Comparison of ENCODE assay signal across 9 cellular contexts in the genomic region with DNA sequence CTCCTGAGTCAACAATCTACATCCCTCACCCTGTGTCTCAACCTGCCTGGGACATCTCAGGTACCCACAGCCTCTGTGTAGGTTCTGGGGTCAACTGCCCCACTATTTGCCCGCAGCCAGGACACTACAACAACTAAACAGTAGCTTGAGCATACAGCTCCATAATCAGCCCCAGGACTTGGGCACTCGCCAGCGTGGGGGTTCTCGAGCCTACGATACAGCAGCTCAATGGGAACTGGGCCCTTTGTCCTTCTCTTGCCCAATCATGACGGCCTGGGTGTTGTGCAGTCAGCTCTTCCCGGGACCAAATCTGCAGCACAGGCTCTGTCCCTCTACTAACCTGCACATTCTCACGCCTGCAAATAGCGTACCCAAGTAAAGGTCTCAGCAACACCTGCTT. TPM values are rescaled to one million over a fixed set of nuclear protein-coding genes. Genes with fewer than 3 reads are reported as not detected.
DNase-seq lines count a peak whose midpoint lies in the region; ATAC-seq and TF ChIP-seq lines count a peak whose summit lies in the region.
"Had no signal": no experiment of that assay in that cellular context is flagged by ENCODE, and none has a peak within 500 bp of the region (broad histone marks: within the 10 kb centered on the region; RNA-seq: fewer than 3 reads in every experiment).

No MANE protein-coding gene starts in this region.

- H3K27ac Mint-ChIP-seq in CD8-positive, alpha-beta T cell: no peak overlapping the region
- H3K27ac Mint-ChIP-seq in IgD-negative memory B cell (peak overlapping the region in 1 of 3 donors; percentile 45), chondrocyte (ENCODE audit: unreplicated experiment) (no peak overlapping the region)

- ATAC-seq in CD8-positive, alpha-beta T cell: no peak
- ATAC-seq in GM21528 (IDR thresholded peaks at IDR 0.05; ENCODE audit: low FRiP score, unreplicated experiment): no peak

- TF ChIP-seq CTCF in CD8-positive, alpha-beta T cell (IDR thresholded peaks at IDR 0.05): no peak
- no peak for TF ChIP-seq CTCF in chondrocyte (IDR thresholded peaks at IDR 0.05)
- no peak for TF ChIP-seq CTCF in neural cell (IDR thresholded peaks at IDR 0.05; ENCODE audit: poor library complexity, severe bottlenecking)

- H3K79me2 ChIP-seq in neural cell (replicated peaks; ENCODE audit: insufficient read depth, low read length): peaks cover 37% of the 10 kb centered on the region

- POLR2A ChIA-PET in CD8-positive, alpha-beta T cell (lab: Charles Lee): interaction anchor here (1.3 kb wide), 1 partner anchor 292 kb away, joined by 3 read pairs; no protein-coding TSS in a partner anchor

- peak overlapping the region; percentile 90 for H3K4me3 ChIP-seq in CD8-positive, alpha-beta T cell (ENCODE audit: low read depth, low read length)
- peak overlapping the region; percentile 89 for H3K4me3 ChIP-seq in neural cell (ENCODE audit: low read length)

- H3K4me1 ChIP-seq in CD8-positive, alpha-beta T cell (ENCODE audit: insufficient read depth, low read length): peaks cover 21% of the 10 kb centered on the region

- H3K9me3 Mint-ChIP-seq in CD8-positive, alpha-beta T cell: peaks cover 46% of the 10 kb centered on the region
- peaks cover 16 to 43% (median 30%) of the 10 kb centered on the region in 3 donors for H3K9me3 Mint-ChIP-seq in IgD-negative memory B cell
- H3K9me3 Mint-ChIP-seq in chondrocyte (ENCODE audit: low read depth): peaks cover 25% of the 10 kb centered on the region

- H3K36me3 ChIP-seq in CD8-positive, alpha-beta T cell (ENCODE audit: insufficient read depth, low read length): peaks cover 40% of the 10 kb centered on the region
- peaks cover 18% of the 10 kb centered on the region for H3K36me3 ChIP-seq in neural cell (ENCODE audit: insufficient read depth, low read length)

- no peak overlapping the region for H2AFZ ChIP-seq in neural cell (ENCODE audit: low read depth, low read length)

- no peak for TF ChIP-seq EP300 in neural cell (conservative IDR thresholded peaks at IDR 0.05; ENCODE audit: poor library complexity, severe bottlenecking)

- TF ChIP-seq RAD21 in neural cell (conservative IDR thresholded peaks at IDR 0.05): no peak

- no peaks in the 10 kb centered on the region for H4K20me1 ChIP-seq in neural cell (ENCODE audit: insufficient read depth)

- peak overlapping the region; percentile 92 for H3K4me2 ChIP-seq in neural cell (ENCODE audit: low read length)

- peak overlapping the region; percentile 92 for H3K4me3 Mint-ChIP-seq in CD8-positive, alpha-beta T cell
- H3K4me3 Mint-ChIP-seq in IgD-negative memory B cell (peak overlapping the region; percentile 77 to 98 (median 96)), chondrocyte (ENCODE audit: unreplicated experiment) (peak overlapping the region; percentile 91)

- H3K27ac ChIP-seq in CD8-positive, alpha-beta T cell (ENCODE audit: low read depth, low read length): no peak overlapping the region
- H3K27ac ChIP-seq in neural cell (ENCODE audit: low read length): no peak overlapping the region

- CTCF ChIA-PET in CD8-positive, alpha-beta T cell (lab: Charles Lee): interaction anchor here (2.1 kb wide), 1 partner anchor 8 kb away, joined by 8 read pairs; no protein-coding TSS in a partner anchor

- H3K4me1 Mint-ChIP-seq in CD8-positive, alpha-beta T cell (ENCODE audit: low read depth): peaks cover 40% of the 10 kb centered on the region
- H3K4me1 Mint-ChIP-seq in IgD-negative memory B cell: peaks cover 15 to 26% (median 24%) of the 10 kb centered on the region in 3 donors
- H3K4me1 Mint-ChIP-seq in chondrocyte (ENCODE audit: low read depth): peaks cover 30% of the 10 kb centered on the region

- DNase-seq in CD8-positive, alpha-beta T cell: no peak
- no peak for DNase-seq in chondrocyte (ENCODE audit: low spot score)
- no peak for DNase-seq in NCI-H2029 (lab: John Stamatoyannopoulos, UW)
- DNase-seq in stimulated activated CD4-positive, alpha-beta T cell treated with anti-CD3 and anti-CD28 coated beads, Interleukin-1b, Interleukin-23, amount 100 ng/mL, for 48 hours: no peak
- no peak for DNase-seq in germinal center (ENCODE audit: low spot score)
- DNase-seq: MV-4-11 had no signal

- peaks cover 24% of the 10 kb centered on the region for H3K9me3 ChIP-seq in CD8-positive, alpha-beta T cell (ENCODE audit: low read length)
- H3K9me3 ChIP-seq in neural cell (ENCODE audit: low read length): peaks cover 33% of the 10 kb centered on the region

- H3F3A ChIP-seq in neural cell (ENCODE audit: insufficient read depth, low read length, poor library complexity, severe bottlenecking): no peaks in the 10 kb centered on the region

- peaks cover 4% of the 10 kb centered on the region for H3K27me3 Mint-ChIP-seq in CD8-positive, alpha-beta T cell (ENCODE audit: low read depth)
- H3K27me3 Mint-ChIP-seq in IgD-negative memory B cell (no peaks in the 10 kb centered on the region), chondrocyte (ENCODE audit: low read depth) (peaks cover 7% of the 10 kb centered on the region)

- H3K27me3 ChIP-seq in CD8-positive, alpha-beta T cell (ENCODE audit: insufficient read depth, low read length): no peaks in the 10 kb centered on the region
- no peaks in the 10 kb centered on the region for H3K27me3 ChIP-seq in neural cell (ENCODE audit: insufficient read depth, low read depth, low read length)

- no peaks in the 10 kb centered on the region for H3K9me2 ChIP-seq in neural cell (ENCODE audit: insufficient read depth, low read length)

- intact Hi-C loops in CD8-positive, alpha-beta T cell (cut with DNase I, micrococcal nuclease): no loop called here

- peaks cover 66% of the 10 kb centered on the region for H3K36me3 Mint-ChIP-seq in CD8-positive, alpha-beta T cell
- peaks cover 28% of the 10 kb centered on the region for H3K36me3 Mint-ChIP-seq in IgD-negative memory B cell
- H3K36me3 Mint-ChIP-seq in chondrocyte (ENCODE audit: low read depth): peaks cover 31% of the 10 kb centered on the region

- no peak overlapping the region for H3K9ac ChIP-seq in neural cell (ENCODE audit: low read length)

TF ChIP-seq in neural cell, 6 proteins besides CTCF, POLR2A, EP300 and RAD21:
- TF ChIP-seq EZH2 (IDR thresholded peaks at IDR 0.05; ENCODE audit: borderline replicate concordance, insufficient read depth, low read length, poor library complexity, severe bottlenecking): no peak
- TF ChIP-seq POLR2AphosphoS5 (IDR thresholded peaks at IDR 0.05): no peak
- TF ChIP-seq SMC3 (conservative IDR thresholded peaks at IDR 0.05; ENCODE audit: poor library complexity): no peak
- TF ChIP-seq TAF1 (IDR thresholded peaks at IDR 0.05; ENCODE audit: low read depth): no peak
- TF ChIP-seq, protein P1, sequence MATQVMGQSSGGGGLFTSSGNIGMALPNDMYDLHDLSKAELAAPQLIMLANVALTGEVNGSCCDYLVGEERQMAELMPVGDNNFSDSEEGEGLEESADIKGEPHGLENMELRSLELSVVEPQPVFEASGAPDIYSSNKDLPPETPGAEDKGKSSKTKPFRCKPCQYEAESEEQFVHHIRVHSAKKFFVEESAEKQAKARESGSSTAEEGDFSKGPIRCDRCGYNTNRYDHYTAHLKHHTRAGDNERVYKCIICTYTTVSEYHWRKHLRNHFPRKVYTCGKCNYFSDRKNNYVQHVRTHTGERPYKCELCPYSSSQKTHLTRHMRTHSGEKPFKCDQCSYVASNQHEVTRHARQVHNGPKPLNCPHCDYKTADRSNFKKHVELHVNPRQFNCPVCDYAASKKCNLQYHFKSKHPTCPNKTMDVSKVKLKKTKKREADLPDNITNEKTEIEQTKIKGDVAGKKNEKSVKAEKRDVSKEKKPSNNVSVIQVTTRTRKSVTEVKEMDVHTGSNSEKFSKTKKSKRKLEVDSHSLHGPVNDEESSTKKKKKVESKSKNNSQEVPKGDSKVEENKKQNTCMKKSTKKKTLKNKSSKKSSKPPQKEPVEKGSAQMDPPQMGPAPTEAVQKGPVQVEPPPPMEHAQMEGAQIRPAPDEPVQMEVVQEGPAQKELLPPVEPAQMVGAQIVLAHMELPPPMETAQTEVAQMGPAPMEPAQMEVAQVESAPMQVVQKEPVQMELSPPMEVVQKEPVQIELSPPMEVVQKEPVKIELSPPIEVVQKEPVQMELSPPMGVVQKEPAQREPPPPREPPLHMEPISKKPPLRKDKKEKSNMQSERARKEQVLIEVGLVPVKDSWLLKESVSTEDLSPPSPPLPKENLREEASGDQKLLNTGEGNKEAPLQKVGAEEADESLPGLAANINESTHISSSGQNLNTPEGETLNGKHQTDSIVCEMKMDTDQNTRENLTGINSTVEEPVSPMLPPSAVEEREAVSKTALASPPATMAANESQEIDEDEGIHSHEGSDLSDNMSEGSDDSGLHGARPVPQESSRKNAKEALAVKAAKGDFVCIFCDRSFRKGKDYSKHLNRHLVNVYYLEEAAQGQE (IDR thresholded peaks at IDR 0.05; ENCODE audit: borderline replicate concordance): no peak
- TF ChIP-seq MXI1 (conservative IDR thresholded peaks at IDR 0.05; ENCODE audit: poor library complexity, severe bottlenecking): no peak

RNA-seq across cellular contexts. Expression of a gene that starts 1.3 kb away (rescaled TPM):
- total RNA-seq in CD8-positive, alpha-beta T cell: 1 to 10 TPM; 8.5 to 8.8 TPM
- polyA plus RNA-seq in IgD-negative memory B cell (11.0 TPM), neural cell (17.1 and 20.4 TPM in 2 replicates)
- total RNA-seq in chondrocyte: 4.6 to 7.8 TPM (median 4.7 TPM) in 3 replicates
- polyA minus RNA-seq in neural cell: 39.7 and 44.7 TPM in 2 replicates

RNA-seq across cellular contexts. Expression of a gene that starts 30.5 kb away (rescaled TPM):
- total RNA-seq in CD8-positive, alpha-beta T cell: not detected
- polyA plus RNA-seq in IgD-negative memory B cell: not detected
- not detected in 3 replicates for total RNA-seq in chondrocyte
- polyA plus RNA-seq in neural cell: not detected in 2 replicates
- polyA minus RNA-seq in neural cell: not detected in 2 replicates

RNA-seq across cellular contexts. Expression of a gene that starts 50.7 kb away (rescaled TPM):
- total RNA-seq in CD8-positive, alpha-beta T cell: under 1 TPM; 0.25 to 0.76 TPM
- polyA plus RNA-seq in IgD-negative memory B cell (1.4 TPM), neural cell (3.8 and 9.2 TPM in 2 replicates)
- total RNA-seq in chondrocyte: 3.5 to 5.6 TPM (median 3.7 TPM) in 3 replicates
- 13.0 and 14.9 TPM in 2 replicates for polyA minus RNA-seq in neural cell
